ENCODE assay signal across 13 cellular contexts in the genomic region with DNA sequence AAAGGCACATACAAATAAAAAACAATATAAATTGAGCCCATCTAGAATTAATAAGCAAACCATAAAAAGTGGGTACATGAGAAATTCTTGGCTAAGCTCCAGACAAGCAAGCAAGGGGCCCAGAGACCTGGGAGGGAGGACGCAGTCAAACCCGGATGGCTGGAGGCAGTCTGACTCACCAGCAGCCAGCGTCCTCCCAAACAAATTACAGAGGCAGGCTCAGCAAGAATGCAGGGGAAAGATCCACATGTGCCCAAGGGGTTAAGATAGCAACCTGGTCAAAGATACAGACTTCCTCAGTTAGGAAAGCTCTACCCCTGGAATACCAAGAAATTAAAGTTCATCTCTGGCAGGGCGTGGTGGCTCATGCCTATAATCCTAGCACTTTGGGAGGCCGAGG. TPM values are rescaled to one million over a fixed set of nuclear protein-coding genes. Genes with fewer than 3 reads are reported as not detected.
DNase-seq lines count a peak whose midpoint lies in the region; ATAC-seq and TF ChIP-seq lines count a peak whose summit lies in the region.
"Had no signal": no experiment of that assay in that cellular context is flagged by ENCODE, and none has a peak within 500 bp of the region (broad histone marks: within the 10 kb centered on the region; RNA-seq: fewer than 3 reads in every experiment).

No MANE protein-coding gene starts in this region.

- H4K20me1 ChIP-seq in fibroblast of lung (ENCODE audit: control insufficient read depth, extremely low read depth, insufficient read depth, low read length), result no peaks in the 10 kb centered on the region
- no peaks in the 10 kb centered on the region for H4K20me1 ChIP-seq in smooth muscle cell (ENCODE audit: low read depth)

- H3K27ac ChIP-seq in SJCRH30, result no peak overlapping the region
- H3K27ac ChIP-seq in fibroblast of lung (ENCODE audit: insufficient read depth, low read length), result no peak overlapping the region
- peak overlapping the region; percentile 15 for H3K27ac ChIP-seq in smooth muscle cell (ENCODE audit: low read depth)
- H3K27ac ChIP-seq: esophagus muscularis mucosa had no signal

- no peak for TF ChIP-seq POLR2A in erythroblast (IDR thresholded peaks at IDR 0.05; ENCODE audit: low read length)

- H3K9me3 ChIP-seq in SJCRH30 (replicated peaks), result no peaks in the 10 kb centered on the region
- H3K9me3 ChIP-seq in fibroblast of lung (ENCODE audit: control insufficient read depth, insufficient read depth, low read depth, low read length), result no peaks in the 10 kb centered on the region
- no peaks in the 10 kb centered on the region for H3K9me3 ChIP-seq in smooth muscle cell (replicated peaks; ENCODE audit: low read depth)
- H3K9me3 ChIP-seq: esophagus muscularis mucosa had no signal

- TF ChIP-seq CTCF in activated CD8-positive, alpha-beta T cell treated with anti-CD3 and anti-CD28 coated beads for 36 hours (IDR thresholded peaks at IDR 0.05), result no peak
- TF ChIP-seq CTCF in fibroblast of lung (conservative IDR thresholded peaks at IDR 0.05 in 1 of 2, IDR thresholded peaks at IDR 0.05 in 1 of 2; ENCODE audit: low read depth in 1 of 2, low read length in 2 of 2), result no peak
- no peak for TF ChIP-seq CTCF in smooth muscle cell (IDR thresholded peaks at IDR 0.05; ENCODE audit: borderline replicate concordance, insufficient read depth, poor library complexity, severe bottlenecking)
- no peak for TF ChIP-seq CTCF in CD14-positive monocyte (IDR thresholded peaks at IDR 0.05)

- no peaks in the 10 kb centered on the region for H3K36me3 ChIP-seq in SJCRH30
- no peaks in the 10 kb centered on the region for H3K36me3 ChIP-seq in fibroblast of lung (ENCODE audit: control insufficient read depth, insufficient read depth, low read length)
- no peaks in the 10 kb centered on the region for H3K36me3 ChIP-seq in smooth muscle cell (ENCODE audit: low read depth)
- H3K36me3 ChIP-seq: esophagus muscularis mucosa had no signal

- 25% methylated on average over 5 of the region's 5 CpGs for WGBS in smooth muscle cell (ENCODE audit: low lambda C conversion rate)

- H3K4me1 ChIP-seq in SJCRH30 (no peaks in the 10 kb centered on the region), fibroblast of lung (ENCODE audit: control insufficient read depth, extremely low read depth, insufficient read depth, low read length) (peaks cover 2% of the 10 kb centered on the region), smooth muscle cell (ENCODE audit: low read depth) (no peaks in the 10 kb centered on the region)
- H3K4me1 ChIP-seq: esophagus muscularis mucosa had no signal

- H3K4me2 ChIP-seq in fibroblast of lung (ENCODE audit: extremely low read depth, insufficient read depth, low read length), result no peak overlapping the region
- H3K4me2 ChIP-seq in smooth muscle cell, result no peak overlapping the region

- H3K79me2 ChIP-seq in fibroblast of lung (ENCODE audit: control insufficient read depth, insufficient read depth, low read length), result no peaks in the 10 kb centered on the region
- H3K79me2 ChIP-seq in smooth muscle cell (ENCODE audit: low read depth), result no peaks in the 10 kb centered on the region

- CTCF ChIA-PET in activated CD8-positive, alpha-beta T cell treated with anti-CD3 and anti-CD28 coated beads for 36 hours (lab: Charles Lee), result no interaction called here
- CTCF ChIA-PET in activated CD8-positive, alpha-beta T cell treated with anti-CD3 and anti-CD28 coated beads, Interleukin-2, amount 10 ng/mL, durations not matched to agents 7 days and 5 days (lab: Charles Lee), result interaction anchor here (0.9 to 1.2 kb wide), 2 partner anchors 8 to 12 kb away, joined by 3 read pairs; no protein-coding TSS in a partner anchor

- H3K27ac Mint-ChIP-seq in activated CD8-positive, alpha-beta T cell treated with anti-CD3 and anti-CD28 coated beads for 36 hours, result peak overlapping the region; percentile 25
- no peak overlapping the region for H3K27ac Mint-ChIP-seq in activated CD8-positive, alpha-beta T cell treated with anti-CD3 and anti-CD28 coated beads, Interleukin-2, amount 10 ng/mL, durations not matched to agents 7 days and 5 days
- no peak overlapping the region for H3K27ac Mint-ChIP-seq in CD14-positive monocyte

- H3K27me3 ChIP-seq in SJCRH30, result 0 out of 2 replicates have a peak, but pooled peaks cover 3% of the 10 kb centered on the region
- no peaks in the 10 kb centered on the region for H3K27me3 ChIP-seq in fibroblast of lung (ENCODE audit: control insufficient read depth, insufficient read depth, low read length)
- H3K27me3 ChIP-seq in smooth muscle cell (ENCODE audit: low read depth), result no peaks in the 10 kb centered on the region

- no peak overlapping the region for H2AFZ ChIP-seq in fibroblast of lung (ENCODE audit: low read length)
- H2AFZ ChIP-seq in smooth muscle cell (ENCODE audit: low read depth), result no peak overlapping the region

- ATAC-seq in activated CD8-positive, alpha-beta T cell treated with anti-CD3 and anti-CD28 coated beads for 36 hours, result no peak
- ATAC-seq in activated CD8-positive, alpha-beta T cell treated with anti-CD3 and anti-CD28 coated beads, Interleukin-2, amount 10 ng/mL, durations not matched to agents 7 days and 5 days, result no peak
- no peak for ATAC-seq in GM18907 (IDR thresholded peaks at IDR 0.05; ENCODE audit: unreplicated experiment)

- peaks cover 6% of the 10 kb centered on the region for H3K36me3 Mint-ChIP-seq in activated CD8-positive, alpha-beta T cell treated with anti-CD3 and anti-CD28 coated beads for 36 hours (ENCODE audit: low read depth)
- peaks cover 31% of the 10 kb centered on the region for H3K36me3 Mint-ChIP-seq in activated CD8-positive, alpha-beta T cell treated with anti-CD3 and anti-CD28 coated beads, Interleukin-2, amount 10 ng/mL, durations not matched to agents 7 days and 5 days (ENCODE audit: low read depth)
- no peaks in the 10 kb centered on the region for H3K36me3 Mint-ChIP-seq in CD14-positive monocyte

- H3F3A ChIP-seq in smooth muscle cell (ENCODE audit: low read depth), result no peaks in the 10 kb centered on the region

- intact Hi-C loops in activated CD8-positive, alpha-beta T cell treated with anti-CD3 and anti-CD28 coated beads for 36 hours (cut with micrococcal nuclease), result loop anchor here (5.0 kb wide), 1 partner anchor 154 kb away; no protein-coding TSS in a partner anchor
- intact Hi-C loops in CD14-positive monocyte (cut with micrococcal nuclease), result no loop called here

- no peak for DNase-seq in activated CD8-positive, alpha-beta T cell treated with anti-CD3 and anti-CD28 coated beads for 36 hours
- no peak for DNase-seq in activated CD8-positive, alpha-beta T cell treated with anti-CD3 and anti-CD28 coated beads, Interleukin-2, amount 10 ng/mL, durations not matched to agents 7 days and 5 days
- DNase-seq in SJCRH30 (peak; percentile 33 to 44), fibroblast of lung (ENCODE audit: low read depth in 2 of 2) (peak; percentile 35 to 67), smooth muscle cell (lab: John Stamatoyannopoulos, UW; ENCODE audit: unreplicated experiment) (no peak), CD14-positive monocyte (ENCODE audit: low spot score) (no peak), erythroblast (lab: John Stamatoyannopoulos, UW) (no peak)
- DNase-seq: activated T-cell treated with anti-CD3 and anti-CD28 coated beads, Interleukin-2, amount 50 U/mL, for 1 hour; caudate nucleus; DMS153; NCI-H82 had no signal

- H3K9me3 Mint-ChIP-seq in activated CD8-positive, alpha-beta T cell treated with anti-CD3 and anti-CD28 coated beads for 36 hours, result peaks cover 8% of the 10 kb centered on the region
- H3K9me3 Mint-ChIP-seq in activated CD8-positive, alpha-beta T cell treated with anti-CD3 and anti-CD28 coated beads, Interleukin-2, amount 10 ng/mL, durations not matched to agents 7 days and 5 days (ENCODE audit: insufficient read depth), result peaks cover 10% of the 10 kb centered on the region
- peaks cover 0 to 4% (median 0%) of the 10 kb centered on the region in 7 donors for H3K9me3 Mint-ChIP-seq in CD14-positive monocyte

- no peak overlapping the region for H3K9ac ChIP-seq in fibroblast of lung (ENCODE audit: insufficient read depth, low read length)
- no peak overlapping the region for H3K9ac ChIP-seq in smooth muscle cell (ENCODE audit: low read depth)

- peaks cover 46% of the 10 kb centered on the region for H3K4me1 Mint-ChIP-seq in activated CD8-positive, alpha-beta T cell treated with anti-CD3 and anti-CD28 coated beads for 36 hours (ENCODE audit: low read depth)
- peaks cover 60% of the 10 kb centered on the region for H3K4me1 Mint-ChIP-seq in activated CD8-positive, alpha-beta T cell treated with anti-CD3 and anti-CD28 coated beads, Interleukin-2, amount 10 ng/mL, durations not matched to agents 7 days and 5 days (ENCODE audit: low read depth)
- H3K4me1 Mint-ChIP-seq in CD14-positive monocyte, result no peaks in the 10 kb centered on the region

- POLR2A ChIA-PET in activated CD8-positive, alpha-beta T cell treated with anti-CD3 and anti-CD28 coated beads for 36 hours (lab: Charles Lee), result interaction anchor here (0.6 to 3.6 kb wide), 2 partner anchors 9 to 32 kb away, joined by 3 to 26 read pairs; a partner anchor contains a TSS
- POLR2A ChIA-PET in activated CD8-positive, alpha-beta T cell treated with anti-CD3 and anti-CD28 coated beads, Interleukin-2, amount 10 ng/mL, durations not matched to agents 7 days and 5 days (lab: Charles Lee), result no interaction called here

- no peak overlapping the region for H3K4me3 Mint-ChIP-seq in activated CD8-positive, alpha-beta T cell treated with anti-CD3 and anti-CD28 coated beads for 36 hours
- no peak overlapping the region for H3K4me3 Mint-ChIP-seq in activated CD8-positive, alpha-beta T cell treated with anti-CD3 and anti-CD28 coated beads, Interleukin-2, amount 10 ng/mL, durations not matched to agents 7 days and 5 days
- no peak overlapping the region for H3K4me3 Mint-ChIP-seq in CD14-positive monocyte

- H3K4me3 ChIP-seq in SJCRH30 (no peak overlapping the region), fibroblast of lung (replicated peaks in 1 of 4; ENCODE audit: control extremely low read depth in 1 of 4, insufficient read depth in 1 of 4, low read depth in 3 of 4, low read length in 4 of 4) (no peak overlapping the region), smooth muscle cell (no peak overlapping the region)
- H3K4me3 ChIP-seq: esophagus muscularis mucosa had no signal

- no peaks in the 10 kb centered on the region for H3K27me3 Mint-ChIP-seq in activated CD8-positive, alpha-beta T cell treated with anti-CD3 and anti-CD28 coated beads for 36 hours
- H3K27me3 Mint-ChIP-seq in activated CD8-positive, alpha-beta T cell treated with anti-CD3 and anti-CD28 coated beads, Interleukin-2, amount 10 ng/mL, durations not matched to agents 7 days and 5 days (ENCODE audit: low read depth), result peaks cover 2% of the 10 kb centered on the region
- H3K27me3 Mint-ChIP-seq in CD14-positive monocyte (ENCODE audit: low read depth in 3 of 3), result peaks cover 6 to 11% (median 9%) of the 10 kb centered on the region in 3 donors

RNA-seq across cellular contexts. Expression of a gene that starts 7.4 kb away (rescaled TPM):
- total RNA-seq in activated CD8-positive, alpha-beta T cell treated with anti-CD3 and anti-CD28 coated beads for 36 hours, result 10 to 100 TPM; 34.9 to 38.5 TPM
- 10 to 100 TPM; 41.5 to 46.9 TPM for total RNA-seq in activated CD8-positive, alpha-beta T cell treated with anti-CD3 and anti-CD28 coated beads, Interleukin-2, amount 10 ng/mL, durations not matched to agents 7 days and 5 days
- total RNA-seq in SJCRH30 (2014; rRNA removed; shearing (Covaris generic)), result 6.0 and 9.5 TPM in 2 replicates
- total RNA-seq in fibroblast of lung (under 0.01 and 0.51 TPM in 2 replicates), smooth muscle cell (8.2 and 12.9 TPM in 2 replicates)
- polyA plus RNA-seq in fibroblast of lung (0.52 and 0.94 TPM in 2 replicates), smooth muscle cell (3.2 and 4.8 TPM in 2 replicates), CD14-positive monocyte (10 to 100 TPM; 17.7 to 45.3 TPM)
- 0.15 and 0.77 TPM in 2 replicates for polyA plus RNA-seq in fibroblast of lung (2012)
- 1.6 and 3.8 TPM in 2 replicates for polyA minus RNA-seq in fibroblast of lung (ENCODE audit: low replicate concordance)

Comparison
In these comparisons a context has a peak if more than half of its experiments do, and no peak if none do; other contexts are left out.
1. DNase-seq: peak in SJCRH30 (2 of 2) and fibroblast of lung (2 of 2); none in activated CD8-positive, alpha-beta T cell treated with anti-CD3 and anti-CD28 coated beads for 36 hours (single experiment), activated CD8-positive, alpha-beta T cell treated with anti-CD3 and anti-CD28 coated beads, Interleukin-2, amount 10 ng/mL, durations not matched to agents 7 days and 5 days (single experiment), smooth muscle cell (single experiment), CD14-positive monocyte (single experiment) and erythroblast (0 of 2).